8 cellular contexts compared by ENCODE assay signal in genomic region chr10:73495884-73496674, GRCh38.
A peak's percentile ranks its signal among the peaks of the same experiment; 100 is the strongest.
DNase-seq lines count a peak whose midpoint lies in the region; ATAC-seq, FAIRE-seq and TF ChIP-seq lines count a peak whose summit lies in the region.

Gene PPP3CB, minus strand, starts transcription at chr10:73496024. Its CDS starts 135 bp downstream, at chr10:73495889.

- peak within 1 kb of the TSS; percentile 86 to 99 for H3K27ac ChIP-seq in coronary artery

- DNase-seq in AG10803 (ENCODE audit: low read depth) (peak; percentile 98), GM19239 (ENCODE audit: insufficient read length, low spot score) (peak; percentile 72), NCI-H524 (lab: John Stamatoyannopoulos, UW) (peak; percentile 68 to 70), coronary artery (ENCODE audit: low spot score) (peak; percentile 95), left kidney (ENCODE audit: low read depth, low spot score) (peak; percentile 99)
- peak; percentile 93 for DNase-seq in activated CD4-positive, alpha-beta T cell treated with anti-CD3 and anti-CD28 coated beads for 48 hours
- peak; percentile 91 for DNase-seq in stimulated activated CD4-positive, alpha-beta T cell treated with anti-CD3 and anti-CD28 coated beads, Interleukin-1b, Interleukin-23, amount 100 ng/mL, for 48 hours

- FAIRE-seq in GM19239 (lab: Jason Lieb, UNC): peak; percentile 93

- TF ChIP-seq CTCF in AG10803 (conservative IDR thresholded peaks at IDR 0.05; ENCODE audit: low read length) (no peak), coronary artery (IDR thresholded peaks at IDR 0.05) (no peak)

- peak within 1 kb of the TSS; percentile 91 for H3K4me3 ChIP-seq in AG10803 (ENCODE audit: low read length)
- H3K4me3 ChIP-seq in coronary artery: peak within 1 kb of the TSS; percentile 98

- peak; percentile 53 for ATAC-seq in HG03442 (IDR thresholded peaks at IDR 0.05; ENCODE audit: unreplicated experiment)

Comparison
In these comparisons a context has a peak if more than half of its experiments do, and no peak if none do; other contexts are left out.
1. Peak in every context shown above with its lines: DNase-seq, ATAC-seq, H3K4me3 ChIP-seq and H3K27ac ChIP-seq.